ENCODE assay signal across 8 cellular contexts in the genomic region with DNA sequence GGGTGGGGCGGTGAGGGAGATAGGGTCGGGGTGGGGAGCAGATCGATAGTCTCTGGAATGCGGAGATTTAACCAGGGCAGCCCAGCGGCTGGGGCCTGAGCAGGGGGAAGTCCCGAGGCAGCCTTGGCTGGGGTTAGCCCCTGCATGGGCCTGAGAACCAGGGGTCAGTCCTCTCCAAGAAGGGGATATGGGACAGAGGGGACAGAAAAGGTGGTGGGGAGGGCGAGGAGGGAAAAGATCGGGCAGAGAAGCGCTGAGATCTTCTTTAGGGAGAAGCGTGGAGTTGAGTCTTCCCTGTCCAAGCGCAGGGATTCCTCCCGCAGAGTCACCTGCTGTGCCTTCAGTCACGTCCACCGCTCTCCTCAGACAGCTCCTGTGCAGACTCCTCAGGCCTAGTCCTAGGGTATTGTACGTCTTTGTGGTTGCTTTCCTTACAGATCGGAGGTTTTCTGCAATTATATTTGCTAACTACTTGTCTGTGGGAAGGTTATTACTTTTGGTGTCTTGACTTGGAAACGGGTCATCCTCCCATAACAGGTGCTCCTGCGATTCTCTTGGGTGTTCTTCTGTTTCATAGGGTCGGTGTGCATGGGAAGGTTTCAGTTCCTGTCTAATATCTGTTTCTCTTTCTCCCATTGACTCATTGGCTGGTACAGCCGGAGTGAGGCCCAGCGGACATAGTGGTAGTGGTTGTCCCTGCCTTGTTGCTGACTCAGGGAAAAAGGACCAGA. TPM values are rescaled to one million over a fixed set of nuclear protein-coding genes. Genes with fewer than 3 reads are reported as not detected.
A peak's percentile ranks its signal among the peaks of the same experiment; 100 is the strongest.
DNase-seq lines count a peak whose midpoint lies in the region; ATAC-seq and TF ChIP-seq lines count a peak whose summit lies in the region.

No MANE protein-coding gene starts in this region.

- H3K4me3 ChIP-seq in DND-41 (ENCODE audit: low read depth in 1 of 2, low read length in 2 of 2), result peak overlapping the region in 1 of 2 experiments; percentile 50; a peak in 2 of 4 replicates
- H3K4me3 ChIP-seq in colonic mucosa, result peak overlapping the region; percentile 11

- DNase-seq in DND-41 (peak; percentile 22), colonic mucosa (no peak), ureter (ENCODE audit: low spot score) (no peak), NCI-H2196 treated with DMSO at 0.1 percent for 48 hours (lab: John Stamatoyannopoulos, UW; ENCODE audit: unreplicated experiment) (no peak)
- peak; percentile 38 for DNase-seq in stimulated activated naive CD8-positive, alpha-beta T cell treated with anti-CD3 and anti-CD28 coated beads, Interleukin-15, Interleukin-2, amounts not matched to agents 100 U/mL and 50 U/mL, for 24 hours
- DNase-seq in stimulated activated naive CD4-positive, alpha-beta T cell treated with Interleukin-2 at 50 U/mL for 16 hours (lab: John Stamatoyannopoulos, UW), result no peak

- no peak overlapping the region for H2AFZ ChIP-seq in DND-41 (ENCODE audit: low read depth, low read length)

- no peak for TF ChIP-seq CTCF in DND-41 (IDR thresholded peaks at IDR 0.05; ENCODE audit: borderline replicate concordance, extremely low read depth, low read length, poor library complexity, severe bottlenecking)
- no peak for TF ChIP-seq CTCF in colonic mucosa (IDR thresholded peaks at IDR 0.05)

- intact Hi-C loops in colonic mucosa (cut with DNase I), result no loop called here

- no peaks in the 10 kb centered on the region for H3K9me3 ChIP-seq in DND-41 (ENCODE audit: insufficient read depth, low read length, severe bottlenecking)
- no peaks in the 10 kb centered on the region for H3K9me3 ChIP-seq in colonic mucosa

- H3K36me3 ChIP-seq in DND-41 (ENCODE audit: insufficient read depth, low read length) (no peaks in the 10 kb centered on the region), colonic mucosa (no peaks in the 10 kb centered on the region)

- peak overlapping the region; percentile 64 for H3K4me2 ChIP-seq in DND-41 (ENCODE audit: insufficient read depth, low read length)

- peaks cover 7% of the 10 kb centered on the region; the same call in 1 of the 2 replicates for H3K79me2 ChIP-seq in DND-41 (ENCODE audit: insufficient read depth, low read length)

- peaks cover 31% of the 10 kb centered on the region for H4K20me1 ChIP-seq in DND-41 (ENCODE audit: insufficient read depth, low read length)

- H3K9ac ChIP-seq in DND-41 (ENCODE audit: low read depth, low read length), result peak overlapping the region; percentile 33; the same call in 1 of the 2 replicates
- peak overlapping the region; percentile 63 to 70 for H3K9ac ChIP-seq in colonic mucosa (ENCODE audit: low read depth in 2 of 2, low read length in 2 of 2)

- H3K27me3 ChIP-seq in DND-41 (ENCODE audit: insufficient read depth, low read length, poor library complexity) (peaks cover 31% of the 10 kb centered on the region), colonic mucosa (no peaks in the 10 kb centered on the region)

- H3K27ac ChIP-seq in DND-41 (ENCODE audit: low read length) (peak overlapping the region; percentile 8), colonic mucosa (peak overlapping the region; percentile 6)

- peaks cover 56% of the 10 kb centered on the region for H3K4me1 ChIP-seq in DND-41 (ENCODE audit: insufficient read depth, low read length)
- no peaks in the 10 kb centered on the region for H3K4me1 ChIP-seq in colonic mucosa

- ATAC-seq in DND-41 (ENCODE audit: insufficient read depth, low read depth), result no peak
- peak; percentile 65 for ATAC-seq in GM19397 (IDR thresholded peaks at IDR 0.05; ENCODE audit: unreplicated experiment)
- ATAC-seq in HG03378 (IDR thresholded peaks at IDR 0.05; ENCODE audit: unreplicated experiment), result peak; percentile 72
- ATAC-seq in stimulated activated naive CD8-positive, alpha-beta T cell treated with anti-CD3 and anti-CD28 coated beads, Interleukin-15, Interleukin-2, amounts not matched to agents 100 U/mL and 50 U/mL, for 24 hours, result peak; percentile 33

RNA-seq across cellular contexts. Expression of a gene that starts 1.0 kb away (rescaled TPM):
- total RNA-seq in colonic mucosa (1 to 10 TPM; 3.1 to 5.6 TPM), ureter (4.3 TPM)

RNA-seq across cellular contexts. Expression of a gene that starts 35.5 kb away (rescaled TPM):
- 100 to 1,000 TPM; 139 to 193 TPM for total RNA-seq in colonic mucosa
- total RNA-seq in ureter, result 153 TPM

Comparison
In these comparisons a context has a peak if more than half of its experiments do, and no peak if none do; other contexts are left out.
1. DNase-seq: peak in DND-41 (single experiment) and stimulated activated naive CD8-positive, alpha-beta T cell treated with anti-CD3 and anti-CD28 coated beads, Interleukin-15, Interleukin-2, amounts not matched to agents 100 U/mL and 50 U/mL, for 24 hours (single experiment); none in colonic mucosa (single experiment), stimulated activated naive CD4-positive, alpha-beta T cell treated with Interleukin-2 at 50 U/mL for 16 hours (single experiment), ureter (single experiment) and NCI-H2196 treated with DMSO at 0.1 percent for 48 hours (single experiment).